27 cellular contexts compared by ENCODE assay signal in genomic region chr18:79764131-79764530, GRCh38. TPM values are rescaled to one million over a fixed set of nuclear protein-coding genes. Genes with fewer than 3 reads are reported as not detected.
"Had no signal": no experiment of that assay in that cellular context is flagged by ENCODE, and none has a peak within 500 bp of the region (broad histone marks: within the 10 kb centered on the region; RNA-seq: fewer than 3 reads in every experiment).

No MANE protein-coding gene starts in this region.

- DNase-seq: dermis blood vessel endothelial cell; effector memory CD4-positive, alpha-beta T cell; erythroblast; esophagus squamous epithelium; foreskin melanocyte; heart right ventricle; hippocampal formation; left cardiac atrium; left ventricle myocardium superior; lower lobe of right lung; naive thymus-derived CD8-positive, alpha-beta T cell; nephron progenitor cell; occipital lobe; stimulated activated CD4-positive, alpha-beta T cell treated with anti-CD3 and anti-CD28 coated beads, Interleukin-2, amount 100 ng/mL, for 24 hours; stimulated activated CD4-positive, alpha-beta T cell treated with anti-CD3 and anti-CD28 coated beads, Interleukin-4, amount 100 ng/mL, for 4 hours; uterus had no signal

- H3K4me2 ChIP-seq: smooth muscle cell had no signal

- H3K9me3 ChIP-seq: pancreas had no signal

- ATAC-seq: heart right ventricle; left cardiac atrium; left ventricle myocardium superior; lower lobe of right lung; naive thymus-derived CD8-positive, alpha-beta T cell; pancreas; right lobe of liver; stimulated activated memory B cell treated with anti-CD40 and anti-IgM and Interleukin-4, amounts not matched to agents 10 μg/mL and 1 μg/mL and 100 μg/mL, for 72 hours; upper lobe of right lung had no signal

- H3K4me1 ChIP-seq: esophagus squamous epithelium, heart right ventricle, lower lobe of right lung, pancreas, right lobe of liver, tibial nerve, upper lobe of right lung, uterus had no signal

- H3K4me3 ChIP-seq: coronary artery, esophagus squamous epithelium, heart right ventricle, lower lobe of right lung, pancreas, right lobe of liver, smooth muscle cell, thoracic aorta, tibial nerve, upper lobe of right lung, uterus had no signal

- H3K27ac ChIP-seq: coronary artery, esophagus squamous epithelium, heart right ventricle, lower lobe of right lung, pancreas, right lobe of liver, thoracic aorta, tibial nerve, upper lobe of right lung, uterus had no signal

- H3K4me3 Mint-ChIP-seq: naive thymus-derived CD8-positive, alpha-beta T cell; nephron progenitor cell; stimulated activated memory B cell treated with anti-CD40 and anti-IgM and Interleukin-4, amounts not matched to agents 10 μg/mL and 1 μg/mL and 100 μg/mL, for 72 hours; stimulated activated naive CD8-positive, alpha-beta T cell treated with anti-CD3 and anti-CD28 coated beads, Interleukin-15, Interleukin-2, amounts not matched to agents 100 ng/mL and 50 ng/mL, for 24 hours had no signal

- H3K36me3 ChIP-seq: esophagus squamous epithelium, heart right ventricle, lower lobe of right lung, pancreas, right lobe of liver, thoracic aorta, tibial nerve, upper lobe of right lung, uterus had no signal

- H3K4me1 Mint-ChIP-seq: nephron progenitor cell; stimulated activated memory B cell treated with anti-CD40 and anti-IgM and Interleukin-4, amounts not matched to agents 10 μg/mL and 1 μg/mL and 100 μg/mL, for 72 hours had no signal

- H3K27me3 ChIP-seq: pancreas, right lobe of liver, tibial nerve, upper lobe of right lung, uterus had no signal

- H3K27ac Mint-ChIP-seq: naive thymus-derived CD8-positive, alpha-beta T cell; progenitor cell of endocrine pancreas; stimulated activated memory B cell treated with anti-CD40 and anti-IgM and Interleukin-4, amounts not matched to agents 10 μg/mL and 1 μg/mL and 100 μg/mL, for 72 hours; stimulated activated naive CD8-positive, alpha-beta T cell treated with anti-CD3 and anti-CD28 coated beads, Interleukin-15, Interleukin-2, amounts not matched to agents 100 ng/mL and 50 ng/mL, for 24 hours had no signal

RNA-seq across cellular contexts. Expression of gene KCNG2, which starts 33.6 kb away (rescaled TPM):
- total RNA-seq: kidney epithelial cell; left ventricle myocardium superior; naive thymus-derived CD8-positive, alpha-beta T cell; progenitor cell of endocrine pancreas; right lobe of liver; smooth muscle cell had no signal
- polyA plus RNA-seq: naive thymus-derived CD8-positive, alpha-beta T cell; pancreas had no signal
